Comparison of ENCODE assay signal across 20 cellular contexts in genomic region chr3:124513610-124513997, GRCh38.
"Had no signal": no experiment of that assay in that cellular context is flagged by ENCODE, and none has a peak within 500 bp of the region (broad histone marks: within the 10 kb centered on the region; RNA-seq: fewer than 3 reads in every experiment).

No MANE protein-coding gene starts in this region.

- H3K27me3 ChIP-seq: breast epithelium, esophagus muscularis mucosa, neural progenitor cell, ovary had no signal

- H3K4me3 Mint-ChIP-seq: activated CD4-positive, alpha-beta T cell treated with anti-CD3 and anti-CD28 coated beads, Interleukin-2, amount 10 ng/mL, durations not matched to agents 24 days and 14 days; activated CD8-positive, alpha-beta T cell treated with anti-CD3 and anti-CD28 coated beads, Interleukin-2, amount 10 ng/mL, durations not matched to agents 7 days and 5 days; activated T-cell treated with anti-CD3 and anti-CD28 coated beads, Interleukin-2, amount 50 U/mL, for 4 hours; naive B cell; neural progenitor cell; stimulated activated memory B cell treated with anti-CD40 and anti-IgM and Interleukin-4, amounts not matched to agents 10 μg/mL and 1 μg/mL and 100 μg/mL, for 72 hours had no signal

- DNase-seq: activated CD4-positive, alpha-beta T cell treated with anti-CD3 and anti-CD28 coated beads, Interleukin-2, amount 10 ng/mL, durations not matched to agents 24 days and 14 days; activated CD8-positive, alpha-beta T cell treated with anti-CD3 and anti-CD28 coated beads, Interleukin-2, amount 10 ng/mL, durations not matched to agents 7 days and 5 days; activated effector memory CD4-positive, alpha-beta T cell treated with Interleukin-2 at 50 U/mL for 16 hours; activated naive CD4-positive, alpha-beta T cell treated with anti-CD3 and anti-CD28 coated beads, Interleukin-2, amount 50 U/mL, for 16 hours; activated T-cell treated with anti-CD3 and anti-CD28 coated beads, Interleukin-2, amount 50 U/mL, for 4 hours; cortex of kidney; effector CD8-positive, alpha-beta T cell; kidney; naive B cell; ovary; stimulated activated CD4-positive, alpha-beta T cell treated with anti-CD3 and anti-CD28 coated beads, Interleukin-4, amount 100 ng/mL, for 24 hours; T1000 had no signal

- H3K4me3 ChIP-seq: breast epithelium, esophagus muscularis mucosa, neural progenitor cell, ovary, smooth muscle cell, thoracic aorta had no signal

- H3K36me3 ChIP-seq: breast epithelium, neural progenitor cell, ovary had no signal

- ATAC-seq: activated CD8-positive, alpha-beta T cell treated with anti-CD3 and anti-CD28 coated beads, Interleukin-2, amount 10 ng/mL, durations not matched to agents 7 days and 5 days; activated T-cell treated with anti-CD3 and anti-CD28 coated beads, Interleukin-2, amount 50 U/mL, for 4 hours; left lobe of liver; sciatic nerve; stimulated activated memory B cell treated with anti-CD40 and anti-IgM and Interleukin-4, amounts not matched to agents 10 μg/mL and 1 μg/mL and 100 μg/mL, for 72 hours had no signal

- H3K9me3 ChIP-seq: breast epithelium, esophagus muscularis mucosa, ovary, thoracic aorta had no signal

- H3K9me3 Mint-ChIP-seq: activated CD4-positive, alpha-beta T cell treated with anti-CD3 and anti-CD28 coated beads, Interleukin-2, amount 10 ng/mL, durations not matched to agents 24 days and 14 days; activated T-cell treated with anti-CD3 and anti-CD28 coated beads, Interleukin-2, amount 50 U/mL, for 4 hours; neural progenitor cell had no signal

- H3K27ac Mint-ChIP-seq: activated CD4-positive, alpha-beta T cell treated with anti-CD3 and anti-CD28 coated beads, Interleukin-2, amount 10 ng/mL, durations not matched to agents 24 days and 14 days; activated CD8-positive, alpha-beta T cell treated with anti-CD3 and anti-CD28 coated beads, Interleukin-2, amount 10 ng/mL, durations not matched to agents 7 days and 5 days; naive B cell; neural progenitor cell; stimulated activated memory B cell treated with anti-CD40 and anti-IgM and Interleukin-4, amounts not matched to agents 10 μg/mL and 1 μg/mL and 100 μg/mL, for 72 hours had no signal

- H3K36me3 Mint-ChIP-seq: naive B cell; neural progenitor cell; stimulated activated memory B cell treated with anti-CD40 and anti-IgM and Interleukin-4, amounts not matched to agents 10 μg/mL and 1 μg/mL and 100 μg/mL, for 72 hours had no signal

- H3K4me1 Mint-ChIP-seq: activated CD4-positive, alpha-beta T cell treated with anti-CD3 and anti-CD28 coated beads, Interleukin-2, amount 10 ng/mL, durations not matched to agents 24 days and 14 days; naive B cell; neural progenitor cell; stimulated activated memory B cell treated with anti-CD40 and anti-IgM and Interleukin-4, amounts not matched to agents 10 μg/mL and 1 μg/mL and 100 μg/mL, for 72 hours had no signal

- H3K4me1 ChIP-seq: breast epithelium, neural progenitor cell had no signal

- H3K27ac ChIP-seq: breast epithelium, neural progenitor cell, ovary had no signal
